Comparison of ENCODE assay signal across 19 cellular contexts in the genomic region with DNA sequence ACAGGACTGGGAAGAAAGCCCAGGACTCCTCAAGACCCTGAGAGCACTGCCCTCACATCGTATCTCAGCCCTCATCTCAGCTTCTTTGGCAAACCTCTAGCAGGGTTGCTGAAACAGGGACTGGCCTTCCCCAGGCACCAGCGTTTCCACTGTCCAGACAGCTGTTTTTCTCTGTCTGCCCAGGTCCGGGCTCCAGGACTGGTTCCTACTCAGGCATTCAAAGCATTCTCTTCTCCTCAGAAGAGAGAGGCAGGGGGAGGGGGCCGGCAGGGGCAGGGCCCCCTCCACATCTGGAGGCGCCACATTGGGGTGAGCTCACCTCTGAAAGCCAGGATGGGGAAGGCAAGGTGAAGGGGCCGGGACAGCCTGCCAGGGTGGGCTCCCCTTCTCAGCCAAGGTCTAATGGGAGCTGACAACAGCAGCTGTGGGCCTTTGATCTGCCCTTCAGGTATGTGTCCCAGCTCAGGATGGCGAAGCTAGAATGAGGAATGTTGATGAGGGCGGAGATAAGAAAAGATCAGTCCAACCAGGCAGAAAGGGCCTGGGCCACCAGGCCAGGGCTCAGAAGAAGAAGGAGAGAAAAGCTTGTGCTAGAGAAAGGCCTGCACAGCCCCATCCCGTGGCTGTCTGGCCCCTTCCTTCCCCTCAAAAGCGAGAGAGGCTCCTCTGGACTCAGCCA.
A peak's percentile ranks its signal among the peaks of the same experiment; 100 is the strongest.
DNase-seq lines count a peak whose midpoint lies in the region; ATAC-seq, FAIRE-seq and TF ChIP-seq lines count a peak whose summit lies in the region.
"Had no signal": no experiment of that assay in that cellular context is flagged by ENCODE, and none has a peak within 500 bp of the region (broad histone marks: within the 10 kb centered on the region; RNA-seq: fewer than 3 reads in every experiment).

No MANE protein-coding gene starts in this region.

- peaks cover 78% of the 10 kb centered on the region for H3K4me1 Mint-ChIP-seq in nephron progenitor cell
- no peaks in the 10 kb centered on the region for H3K4me1 Mint-ChIP-seq in stimulated activated memory B cell treated with anti-CD40 and anti-IgM and Interleukin-4, amounts not matched to agents 10 μg/mL and 1 μg/mL and 100 μg/mL, for 72 hours

- no peaks in the 10 kb centered on the region for H3K79me2 ChIP-seq in HepG2 (ENCODE audit: insufficient read depth, low read length)

- 8% methylated on average over 4 of the region's 10 CpGs for WGBS in HepG2 (ENCODE audit: low lambda C conversion rate)
- WGBS in right lobe of liver (ENCODE audit: insufficient coverage, low coverage, low lambda C conversion rate, missing lambda C conversion rate) = 71% methylated on average over 4 of the region's 10 CpGs

- FAIRE-seq in HepG2 (lab: Jason Lieb, UNC) = no peak
- FAIRE-seq: GM18507 had no signal

- no peak for TF ChIP-seq RAD21 in HepG2 (CRISPR knock-in tag; IDR thresholded peaks at IDR 0.05)

- intact Hi-C loops in HepG2 (cut with micrococcal nuclease; ENCODE audit: unreplicated experiment) = no loop called here
- intact Hi-C loops in right lobe of liver (cut with DNase I) = no loop called here
- intact Hi-C loops in vagina (cut with DNase I) = no loop called here

- H3K9ac ChIP-seq in HepG2 (ENCODE audit: insufficient read depth, low read depth, low read length) = no peak overlapping the region

- in situ Hi-C loops in HepG2 (cut with HindIII; ENCODE audit: extremely low pct_ligation_motif_present, low pct_unique_long_range_greater_than_20kb) = no loop called here

- H2AFZ ChIP-seq in HepG2 (ENCODE audit: low read length) = no peak overlapping the region

- peak overlapping the region; percentile 33 for H3K27ac Mint-ChIP-seq in nephron progenitor cell
- H3K27ac Mint-ChIP-seq in stimulated activated memory B cell treated with anti-CD40 and anti-IgM and Interleukin-4, amounts not matched to agents 10 μg/mL and 1 μg/mL and 100 μg/mL, for 72 hours = no peak overlapping the region

- no peaks in the 10 kb centered on the region for H3K9me3 ChIP-seq in HepG2 (ENCODE audit: low read length)
- no peaks in the 10 kb centered on the region for H3K9me3 ChIP-seq in right lobe of liver
- no peaks in the 10 kb centered on the region for H3K9me3 ChIP-seq in vagina

- ATAC-seq in HepG2 (peak; percentile 74), right lobe of liver (no peak), esophagus mucosa (no peak)
- no peak for ATAC-seq in stimulated activated memory B cell treated with anti-CD40 and anti-IgM and Interleukin-4, amounts not matched to agents 10 μg/mL and 1 μg/mL and 100 μg/mL, for 72 hours

- BruUV-seq in HepG2 (replicated peaks; lab: Mats Ljungman, UMichigan) = no TSS peak

- H3K4me3 Mint-ChIP-seq in nephron progenitor cell = no peak overlapping the region
- H3K4me3 Mint-ChIP-seq in stimulated activated memory B cell treated with anti-CD40 and anti-IgM and Interleukin-4, amounts not matched to agents 10 μg/mL and 1 μg/mL and 100 μg/mL, for 72 hours = no peak overlapping the region

- H3K4me1 ChIP-seq in HepG2 (ENCODE audit: insufficient read depth, low read length) (no peaks in the 10 kb centered on the region), right lobe of liver (no peaks in the 10 kb centered on the region), vagina (peaks cover 3% of the 10 kb centered on the region)

- DNase-seq in HepG2 (ENCODE audit: low spot score) (peak; percentile 35), right lobe of liver (no peak), islet precursor cell (peak; percentile 90), nephron progenitor cell (no peak), vagina (ENCODE audit: extremely low spot score in 2 of 2) (no peak), kidney tubule cell (ENCODE audit: low spot score) (no peak)
- DNase-seq: DMS153, H7, IMR-90, KG1, MM.1S, NCI-H2029 treated with DMSO at 0.1 percent for 48 hours, NCI-H526 treated with DMSO at 0.1 percent for 48 hours, Right ventricle myocardium superior, RPMI8226 had no signal

- H3K36me3 Mint-ChIP-seq in nephron progenitor cell (ENCODE audit: low read depth) = no peaks in the 10 kb centered on the region
- H3K36me3 Mint-ChIP-seq in stimulated activated memory B cell treated with anti-CD40 and anti-IgM and Interleukin-4, amounts not matched to agents 10 μg/mL and 1 μg/mL and 100 μg/mL, for 72 hours = no peaks in the 10 kb centered on the region

- H3K27me3 Mint-ChIP-seq in nephron progenitor cell (ENCODE audit: low read depth, poor library complexity) = peaks cover 4% of the 10 kb centered on the region
- peaks cover 23% of the 10 kb centered on the region for H3K27me3 Mint-ChIP-seq in stimulated activated memory B cell treated with anti-CD40 and anti-IgM and Interleukin-4, amounts not matched to agents 10 μg/mL and 1 μg/mL and 100 μg/mL, for 72 hours

- POLR2A ChIA-PET in HepG2 (lab: Yijun Ruan, JAX) = no interaction called here

- TF ChIP-seq EP300 in HepG2 (IDR thresholded peaks at IDR 0.05; ENCODE audit: low read depth in 2 of 2, low read length in 2 of 2) (no peak), HepG2 (CRISPR knock-in tag; IDR thresholded peaks at IDR 0.05; ENCODE audit: borderline replicate concordance) (no peak)

- H3K27me3 ChIP-seq in HepG2 (ENCODE audit: control insufficient read depth in 1 of 2, insufficient read depth in 2 of 2, low read length in 2 of 2) (no peaks in the 10 kb centered on the region), right lobe of liver (no peaks in the 10 kb centered on the region), vagina (no peaks in the 10 kb centered on the region)

- CTCF ChIA-PET in HepG2 (lab: Yijun Ruan, JAX; ENCODE audit: low intra/inter-chr PET ratio, low total read pairs) = no interaction called here

- no peaks in the 10 kb centered on the region for H3K36me3 ChIP-seq in HepG2 (replicated peaks in 1 of 2; ENCODE audit: control insufficient read depth in 1 of 2, insufficient read depth in 2 of 2, low read length in 2 of 2)
- H3K36me3 ChIP-seq in right lobe of liver = no peaks in the 10 kb centered on the region
- H3K36me3 ChIP-seq in vagina = no peaks in the 10 kb centered on the region

- no peak for TF ChIP-seq CTCF in HepG2 (CRISPR knock-in tag; IDR thresholded peaks at IDR 0.05)
- TF ChIP-seq CTCF in right lobe of liver (IDR thresholded peaks at IDR 0.05) = no peak
- TF ChIP-seq CTCF in nephron progenitor cell (IDR thresholded peaks at IDR 0.05) = no peak
- TF ChIP-seq CTCF in vagina (IDR thresholded peaks at IDR 0.05) = no peak

- H3K4me3 ChIP-seq in HepG2 (replicated peaks in 1 of 3; ENCODE audit: insufficient read depth in 1 of 3, low read depth in 2 of 3, low read length in 3 of 3) = no peak overlapping the region
- H3K4me3 ChIP-seq in right lobe of liver = no peak overlapping the region
- H3K4me3 ChIP-seq in vagina = no peak overlapping the region

- H3K4me2 ChIP-seq in HepG2 (ENCODE audit: low read depth, low read length) = no peak overlapping the region

- peaks cover 47% of the 10 kb centered on the region for H3K9me3 Mint-ChIP-seq in nephron progenitor cell
- H3K9me3 Mint-ChIP-seq in stimulated activated memory B cell treated with anti-CD40 and anti-IgM and Interleukin-4, amounts not matched to agents 10 μg/mL and 1 μg/mL and 100 μg/mL, for 72 hours = no peaks in the 10 kb centered on the region

- TF ChIP-seq POLR2A in HepG2 (IDR thresholded peaks at IDR 0.05; ENCODE audit: insufficient read depth in 1 of 2, low read depth in 2 of 2, low read length in 2 of 2) (no peak), right lobe of liver (IDR thresholded peaks at IDR 0.05) (no peak), vagina (IDR thresholded peaks at IDR 0.05) (no peak)

- H4K20me1 ChIP-seq in HepG2 (ENCODE audit: insufficient read depth, low read length) = no peaks in the 10 kb centered on the region

- H3K27ac ChIP-seq in HepG2 (ENCODE audit: extremely low read length, insufficient read depth, low read length) (no peak overlapping the region), right lobe of liver (no peak overlapping the region), vagina (no peak overlapping the region)
- H3K27ac ChIP-seq: 22Rv1 had no signal

TF ChIP-seq in HepG2, 621 proteins besides CTCF, POLR2A, EP300 and RAD21 (continues in another document):
- TF ChIP-seq TOE1 (CRISPR knock-in tag; IDR thresholded peaks at IDR 0.05) = no peak
- no peak for TF ChIP-seq ZNF329 (CRISPR knock-in tag; IDR thresholded peaks at IDR 0.05; ENCODE audit: low read depth)
- no peak for TF ChIP-seq HNRNPH1 (optimal IDR thresholded peaks at IDR 0.05; ENCODE audit: low read depth, low read length)
- no peak for TF ChIP-seq ZNF562 (CRISPR knock-in tag; IDR thresholded peaks at IDR 0.05; ENCODE audit: borderline replicate concordance)
- TF ChIP-seq, protein P1, sequence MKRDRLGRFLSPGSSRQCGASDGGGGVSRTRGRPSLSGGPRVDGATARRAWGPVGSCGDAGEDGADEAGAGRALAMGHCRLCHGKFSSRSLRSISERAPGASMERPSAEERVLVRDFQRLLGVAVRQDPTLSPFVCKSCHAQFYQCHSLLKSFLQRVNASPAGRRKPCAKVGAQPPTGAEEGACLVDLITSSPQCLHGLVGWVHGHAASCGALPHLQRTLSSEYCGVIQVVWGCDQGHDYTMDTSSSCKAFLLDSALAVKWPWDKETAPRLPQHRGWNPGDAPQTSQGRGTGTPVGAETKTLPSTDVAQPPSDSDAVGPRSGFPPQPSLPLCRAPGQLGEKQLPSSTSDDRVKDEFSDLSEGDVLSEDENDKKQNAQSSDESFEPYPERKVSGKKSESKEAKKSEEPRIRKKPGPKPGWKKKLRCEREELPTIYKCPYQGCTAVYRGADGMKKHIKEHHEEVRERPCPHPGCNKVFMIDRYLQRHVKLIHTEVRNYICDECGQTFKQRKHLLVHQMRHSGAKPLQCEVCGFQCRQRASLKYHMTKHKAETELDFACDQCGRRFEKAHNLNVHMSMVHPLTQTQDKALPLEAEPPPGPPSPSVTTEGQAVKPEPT (CRISPR knock-in tag; IDR thresholded peaks at IDR 0.05; ENCODE audit: low read depth) = no peak
- TF ChIP-seq, protein P2, sequence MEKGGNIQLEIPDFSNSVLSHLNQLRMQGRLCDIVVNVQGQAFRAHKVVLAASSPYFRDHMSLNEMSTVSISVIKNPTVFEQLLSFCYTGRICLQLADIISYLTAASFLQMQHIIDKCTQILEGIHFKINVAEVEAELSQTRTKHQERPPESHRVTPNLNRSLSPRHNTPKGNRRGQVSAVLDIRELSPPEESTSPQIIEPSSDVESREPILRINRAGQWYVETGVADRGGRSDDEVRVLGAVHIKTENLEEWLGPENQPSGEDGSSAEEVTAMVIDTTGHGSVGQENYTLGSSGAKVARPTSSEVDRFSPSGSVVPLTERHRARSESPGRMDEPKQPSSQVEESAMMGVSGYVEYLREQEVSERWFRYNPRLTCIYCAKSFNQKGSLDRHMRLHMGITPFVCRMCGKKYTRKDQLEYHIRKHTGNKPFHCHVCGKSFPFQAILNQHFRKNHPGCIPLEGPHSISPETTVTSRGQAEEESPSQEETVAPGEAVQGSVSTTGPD (CRISPR knock-in tag; IDR thresholded peaks at IDR 0.05) = no peak
- TF ChIP-seq, protein P3, sequence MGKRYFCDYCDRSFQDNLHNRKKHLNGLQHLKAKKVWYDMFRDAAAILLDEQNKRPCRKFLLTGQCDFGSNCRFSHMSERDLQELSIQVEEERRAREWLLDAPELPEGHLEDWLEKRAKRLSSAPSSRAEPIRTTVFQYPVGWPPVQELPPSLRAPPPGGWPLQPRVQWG (CRISPR knock-in tag; IDR thresholded peaks at IDR 0.05; ENCODE audit: borderline replicate concordance, low read depth) = no peak
- TF ChIP-seq KAT7 (CRISPR knock-in tag; IDR thresholded peaks at IDR 0.05; ENCODE audit: borderline replicate concordance) = no peak
- no peak for TF ChIP-seq RXRB (CRISPR knock-in tag; IDR thresholded peaks at IDR 0.05; ENCODE audit: borderline replicate concordance)

Comparison
In these comparisons a context has a peak if more than half of its experiments do, and no peak if none do; other contexts are left out.
1. DNase-seq: peak in HepG2 (single experiment) and islet precursor cell (single experiment); none in right lobe of liver (0 of 3), nephron progenitor cell (single experiment), vagina (0 of 2) and kidney tubule cell (single experiment).